8 cellular contexts compared by ENCODE assay signal in the genomic region with DNA sequence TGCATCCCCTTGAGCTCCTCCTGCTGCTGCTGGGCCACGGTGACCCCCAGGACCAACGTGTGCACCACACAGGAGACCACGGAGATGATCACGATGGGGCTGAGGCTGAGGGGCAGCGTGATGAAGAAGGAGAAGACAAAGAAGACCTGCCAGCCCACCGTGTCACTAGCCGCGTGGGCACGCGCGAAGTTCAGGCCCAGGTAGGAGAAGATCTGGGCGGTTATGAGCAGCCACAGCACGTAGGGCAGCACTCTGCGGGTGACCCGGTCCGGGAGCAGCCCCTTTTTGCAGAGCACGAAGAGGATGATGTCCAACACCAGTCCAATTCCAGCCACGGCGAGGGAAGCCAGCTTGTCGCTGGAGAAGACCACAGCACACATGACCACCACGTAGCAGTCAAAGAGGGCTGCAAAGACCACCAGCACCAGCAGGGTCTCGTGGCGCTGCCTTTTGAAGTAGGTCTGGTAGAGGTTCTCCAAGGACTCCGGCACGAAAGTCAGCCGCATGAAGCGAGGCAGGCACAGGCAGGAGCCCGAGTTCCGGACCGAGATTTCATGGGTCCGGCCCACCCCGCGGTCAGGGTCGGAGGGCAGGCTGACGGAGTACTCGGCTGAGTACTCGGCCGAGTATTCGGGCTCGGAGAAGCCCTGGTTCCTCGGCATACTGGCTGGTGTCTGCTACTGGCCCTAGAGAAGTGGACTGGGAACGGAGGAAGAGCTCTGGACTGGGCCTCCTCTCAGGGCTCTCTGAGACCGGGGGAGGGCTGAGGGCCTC. TPM values are rescaled to one million over a fixed set of nuclear protein-coding genes. Genes with fewer than 3 reads are reported as not detected.
DNase-seq lines count a peak whose midpoint lies in the region; ATAC-seq and TF ChIP-seq lines count a peak whose summit lies in the region.
"Had no signal": no experiment of that assay in that cellular context is flagged by ENCODE, and none has a peak within 500 bp of the region (broad histone marks: within the 10 kb centered on the region; RNA-seq: fewer than 3 reads in every experiment).

No MANE protein-coding gene starts in this region.

- CTCF ChIA-PET in HEK293 (lab: Yijun Ruan, JAX) (interaction anchor here (0.6 to 1.5 kb wide), 2 partner anchors 57 to 267 kb away, joined by 3 to 4 read pairs; no protein-coding TSS in a partner anchor), activated B cell treated with CpG ODN at 0.5 μM for 24 hours (lab: Charles Lee) (no interaction called here)

- H3K27ac ChIP-seq in HEK293 (ENCODE audit: extremely low read depth, low read depth, low read length) (peak overlapping the region; percentile 86; the same call in 1 of the 2 replicates), hepatocyte (no peak overlapping the region), caudate nucleus (ENCODE audit: low read depth, low read length) (no peak overlapping the region)

- H3K4me3 Mint-ChIP-seq in activated B cell treated with CpG ODN at 0.5 μM for 24 hours: peak overlapping the region; percentile 88
- peak overlapping the region; percentile 77 for H3K4me3 Mint-ChIP-seq in stimulated activated memory B cell treated with anti-CD40 and anti-IgM and Interleukin-4, amounts not matched to agents 10 μg/mL and 1 μg/mL and 100 μg/mL, for 72 hours

- no peaks in the 10 kb centered on the region for H3K9me3 Mint-ChIP-seq in activated B cell treated with CpG ODN at 0.5 μM for 24 hours
- no peaks in the 10 kb centered on the region for H3K9me3 Mint-ChIP-seq in stimulated activated memory B cell treated with anti-CD40 and anti-IgM and Interleukin-4, amounts not matched to agents 10 μg/mL and 1 μg/mL and 100 μg/mL, for 72 hours

- H4K20me1 ChIP-seq in hepatocyte (ENCODE audit: insufficient read depth, poor library complexity, severe bottlenecking): no peaks in the 10 kb centered on the region

- H3K27ac Mint-ChIP-seq in activated B cell treated with CpG ODN at 0.5 μM for 24 hours: no peak overlapping the region
- peak overlapping the region; percentile 21 for H3K27ac Mint-ChIP-seq in stimulated activated memory B cell treated with anti-CD40 and anti-IgM and Interleukin-4, amounts not matched to agents 10 μg/mL and 1 μg/mL and 100 μg/mL, for 72 hours

- H3K36me3 ChIP-seq in HEK293 (ENCODE audit: control insufficient read depth in 2 of 2, insufficient read depth in 1 of 2, low read length in 2 of 2) (peaks cover 3 to 40% of the 10 kb centered on the region in 2 experiments; a peak in 2 of 3 replicates), hepatocyte (replicated peaks; ENCODE audit: insufficient read depth, low read depth) (no peaks in the 10 kb centered on the region)

- H3K4me2 ChIP-seq in hepatocyte: peak overlapping the region; percentile 89

- TF ChIP-seq CTCF in HEK293 (tag by site-specific recombination; IDR thresholded peaks at IDR 0.05): no peak
- TF ChIP-seq CTCF in activated B cell treated with CpG ODN at 0.5 μM for 24 hours (IDR thresholded peaks at IDR 0.05): no peak
- no peak for TF ChIP-seq CTCF in hepatocyte (IDR thresholded peaks at IDR 0.05; ENCODE audit: poor library complexity)

- DNase-seq in activated B cell treated with CpG ODN at 0.5 μM for 24 hours: no peak
- DNase-seq in hepatocyte (ENCODE audit: low spot score): no peak
- DNase-seq in SIG-M5 treated with dmso at 0.1 percent for 504 hours (lab: John Stamatoyannopoulos, UW; ENCODE audit: unreplicated experiment): no peak
- no peak for DNase-seq in caudate nucleus (lab: John Stamatoyannopoulos, UW)
- DNase-seq: NCI-H524 treated with DMSO at 0.1 percent for 48 hours had no signal

- H2AFZ ChIP-seq in hepatocyte: peak overlapping the region; percentile 64

- H3K4me1 ChIP-seq in HEK293 (ENCODE audit: control insufficient read depth, insufficient read depth, low read length) (no peaks in the 10 kb centered on the region; the same call in 1 of the 2 replicates), hepatocyte (ENCODE audit: insufficient read depth) (no peaks in the 10 kb centered on the region)

- no peaks in the 10 kb centered on the region for H3K36me3 Mint-ChIP-seq in activated B cell treated with CpG ODN at 0.5 μM for 24 hours (ENCODE audit: low read depth)
- H3K36me3 Mint-ChIP-seq in stimulated activated memory B cell treated with anti-CD40 and anti-IgM and Interleukin-4, amounts not matched to agents 10 μg/mL and 1 μg/mL and 100 μg/mL, for 72 hours: peaks cover 24% of the 10 kb centered on the region

- no peak for ATAC-seq in activated B cell treated with CpG ODN at 0.5 μM for 24 hours (ENCODE audit: low read depth)
- ATAC-seq in stimulated activated memory B cell treated with anti-CD40 and anti-IgM and Interleukin-4, amounts not matched to agents 10 μg/mL and 1 μg/mL and 100 μg/mL, for 72 hours: no peak
- ATAC-seq in HG02970 (IDR thresholded peaks at IDR 0.05; ENCODE audit: low FRiP score, unreplicated experiment): no peak

- H3K27me3 Mint-ChIP-seq in activated B cell treated with CpG ODN at 0.5 μM for 24 hours: no peaks in the 10 kb centered on the region
- peaks cover under 1% of the 10 kb centered on the region for H3K27me3 Mint-ChIP-seq in stimulated activated memory B cell treated with anti-CD40 and anti-IgM and Interleukin-4, amounts not matched to agents 10 μg/mL and 1 μg/mL and 100 μg/mL, for 72 hours

- no peaks in the 10 kb centered on the region for H3K79me2 ChIP-seq in hepatocyte

- no peaks in the 10 kb centered on the region for H3K9me2 ChIP-seq in hepatocyte (replicated peaks; ENCODE audit: insufficient read depth)

- intact Hi-C loops in activated B cell treated with CpG ODN at 0.5 μM for 24 hours (cut with micrococcal nuclease): no loop called here

- H3K4me1 Mint-ChIP-seq in activated B cell treated with CpG ODN at 0.5 μM for 24 hours: peaks cover 24% of the 10 kb centered on the region
- H3K4me1 Mint-ChIP-seq in stimulated activated memory B cell treated with anti-CD40 and anti-IgM and Interleukin-4, amounts not matched to agents 10 μg/mL and 1 μg/mL and 100 μg/mL, for 72 hours: peaks cover 47% of the 10 kb centered on the region

- H3K4me3 ChIP-seq in HEK293 (ENCODE audit: low read depth, low read length): peak overlapping the region; percentile 61
- no peak overlapping the region for H3K4me3 ChIP-seq in hepatocyte

- WGBS in hepatocyte (ENCODE audit: low lambda C conversion rate, missing lambda C conversion rate): 92% methylated on average over 43 of the region's 43 CpGs

- POLR2A ChIA-PET in HEK293 (lab: Yijun Ruan, JAX): interaction anchor here (0.6 kb wide), 1 partner anchor 352 kb away, joined by 3 read pairs; no protein-coding TSS in a partner anchor
- POLR2A ChIA-PET in activated B cell treated with CpG ODN at 0.5 μM for 24 hours (lab: Charles Lee): interaction anchor here (0.5 to 0.6 kb wide), 2 partner anchors 255 to 445 kb away, joined by 3 to 5 read pairs; no protein-coding TSS in a partner anchor

- no peaks in the 10 kb centered on the region for H3K27me3 ChIP-seq in hepatocyte

- H3K9me3 ChIP-seq in HEK293 (ENCODE audit: control insufficient read depth, insufficient read depth, low read depth, low read length) (no peaks in the 10 kb centered on the region), hepatocyte (ENCODE audit: low read depth) (no peaks in the 10 kb centered on the region)

TF ChIP-seq in HEK293, 187 proteins besides CTCF, POLR2A, EP300 and RAD21:
- TF ChIP-seq KLF16 (tag by site-specific recombination; IDR thresholded peaks at IDR 0.05): no peak
- TF ChIP-seq ZNF600 (tag by site-specific recombination; IDR thresholded peaks at IDR 0.05): 0 out of 2 replicates have a peak, but pooled peaks have one; percentile 7

RNA-seq across cellular contexts. Expression of a gene that starts 1.5 kb away (rescaled TPM):
- total RNA-seq in activated B cell treated with CpG ODN at 0.5 μM for 24 hours (99.9 and 126 TPM in 2 replicates), hepatocyte (8.5 and 15.0 TPM in 2 replicates)
- polyA plus RNA-seq in hepatocyte: 13.8 and 20.0 TPM in 2 replicates

RNA-seq across cellular contexts. Expression of a gene that starts 53.2 kb away (rescaled TPM):
- total RNA-seq in activated B cell treated with CpG ODN at 0.5 μM for 24 hours (9.0 and 9.7 TPM in 2 replicates), hepatocyte (4.4 and 6.9 TPM in 2 replicates)
- polyA plus RNA-seq in hepatocyte: 4.3 and 6.6 TPM in 2 replicates
